Comparison of ENCODE assay signal across 10 cellular contexts in the genomic region with DNA sequence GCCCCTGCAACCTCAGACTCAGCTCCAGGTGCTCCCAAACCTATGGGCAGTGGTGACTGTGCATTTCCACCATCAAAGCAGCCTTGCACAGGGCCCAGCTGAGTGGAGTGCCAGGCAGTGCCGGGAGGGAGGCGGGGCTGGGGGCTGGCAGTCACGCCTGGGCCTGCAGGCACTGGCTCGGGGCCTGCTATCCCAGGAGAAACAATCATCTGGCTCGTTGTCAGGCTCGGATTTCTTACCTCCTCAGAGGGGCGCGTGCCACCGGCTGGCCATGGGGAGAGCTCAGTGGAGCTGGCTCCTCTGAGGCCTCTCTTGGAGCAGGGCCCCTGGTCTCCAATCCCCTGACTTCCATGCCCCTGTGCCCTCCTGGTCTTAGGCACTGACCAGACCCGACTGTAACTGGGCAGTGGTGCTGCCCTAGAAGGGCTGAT. TPM values are rescaled to one million over a fixed set of nuclear protein-coding genes. Genes with fewer than 3 reads are reported as not detected.
DNase-seq lines count a peak whose midpoint lies in the region; ATAC-seq and TF ChIP-seq lines count a peak whose summit lies in the region.
"Had no signal": no experiment of that assay in that cellular context is flagged by ENCODE, and none has a peak within 500 bp of the region (broad histone marks: within the 10 kb centered on the region; RNA-seq: fewer than 3 reads in every experiment).

No MANE protein-coding gene starts in this region.

- H3K9me3 ChIP-seq in body of pancreas = no peaks in the 10 kb centered on the region
- no peaks in the 10 kb centered on the region for H3K9me3 ChIP-seq in upper lobe of left lung

- peak overlapping the region; percentile 78 to 84 (median 80) for H3K27ac ChIP-seq in body of pancreas
- H3K27ac ChIP-seq in upper lobe of left lung = peak overlapping the region; percentile 52 to 68 (median 62)

- H3K4me3 ChIP-seq in body of pancreas = no peak overlapping the region
- no peak overlapping the region for H3K4me3 ChIP-seq in upper lobe of left lung

- intact Hi-C loops in body of pancreas (cut with DNase I) = no loop called here

- TF ChIP-seq POLR2A in body of pancreas (IDR thresholded peaks at IDR 0.05) (peak in 1 of 3 donors; percentile 14), upper lobe of left lung (IDR thresholded peaks at IDR 0.05) (no peak)

- WGBS in body of pancreas, 2 donors = 9 to 12% methylated on average over 8 to 10 of the region's 10 CpGs
- WGBS in upper lobe of left lung, 2 donors = 52% methylated on average over 7 of the region's 10 CpGs; no CpG with 5 or more reads in 1 of the 2 donors

- DNase-seq in NCI-H1092 treated with DMSO at 0.1 percent for 48 hours (lab: John Stamatoyannopoulos, UW) (peak; percentile 24), NCI-H1092 (lab: John Stamatoyannopoulos, UW) (no peak), body of pancreas (peak; percentile 83 to 93 (median 90)), kidney tubule cell (ENCODE audit: low spot score) (peak; percentile 29), upper lobe of left lung (peak; percentile 78 to 87), COLO829 (ENCODE audit: low spot score) (no peak)
- DNase-seq: activated CD8-positive, alpha-beta T cell treated with anti-CD3 and anti-CD28 coated beads for 36 hours; T-cell had no signal

- H3K27me3 ChIP-seq in body of pancreas (no peaks in the 10 kb centered on the region), upper lobe of left lung (no peaks in the 10 kb centered on the region)

- H3K36me3 ChIP-seq in body of pancreas (replicated peaks in 1 of 2; ENCODE audit: insufficient read depth in 1 of 2, low read depth in 2 of 2) = no peaks in the 10 kb centered on the region
- no peaks in the 10 kb centered on the region for H3K36me3 ChIP-seq in upper lobe of left lung

- TF ChIP-seq EP300 in upper lobe of left lung (IDR thresholded peaks at IDR 0.05) = no peak

- ATAC-seq in body of pancreas = peak; percentile 83
- ATAC-seq in upper lobe of left lung (ENCODE audit: low FRiP score in 2 of 2) = peak; percentile 5 to 69
- ATAC-seq in GM19324 (IDR thresholded peaks at IDR 0.05; ENCODE audit: low FRiP score, unreplicated experiment) = no peak
- no peak for ATAC-seq in HG03097 (IDR thresholded peaks at IDR 0.05; ENCODE audit: low FRiP score, unreplicated experiment)
- ATAC-seq: activated CD8-positive, alpha-beta T cell treated with anti-CD3 and anti-CD28 coated beads for 36 hours; T-cell had no signal

- H3K4me1 ChIP-seq in body of pancreas = peaks cover 43% of the 10 kb centered on the region
- peaks cover 13 to 42% (median 25%) of the 10 kb centered on the region in 4 donors for H3K4me1 ChIP-seq in upper lobe of left lung

- TF ChIP-seq CTCF in body of pancreas (IDR thresholded peaks at IDR 0.05) (peak in 1 of 7 experiments; percentile 10), upper lobe of left lung (IDR thresholded peaks at IDR 0.05) (no peak)

RNA-seq across cellular contexts. Expression of gene PPP1R13B, which starts 20.2 kb away (rescaled TPM):
- 10 to 100 TPM; 12.5 to 36.3 TPM for total RNA-seq in body of pancreas
- total RNA-seq in upper lobe of left lung = 100 to 1,000 TPM in 1 of 6 donors, 10 to 100 TPM in 5; 37.0 to 117 (median 71.1) TPM

Comparison
In these comparisons a context has a peak if more than half of its experiments do, and no peak if none do; other contexts are left out.
1. DNase-seq: peak in NCI-H1092 treated with DMSO at 0.1 percent for 48 hours (single experiment), body of pancreas (4 of 4), kidney tubule cell (single experiment) and upper lobe of left lung (2 of 2); none in NCI-H1092 (single experiment) and COLO829 (single experiment).
2. ATAC-seq: peak in body of pancreas (single experiment) and upper lobe of left lung (2 of 2); none in GM19324 (single experiment) and HG03097 (single experiment).